In genomic region chr5:80569086-80569960, GRCh38 we compare ENCODE assay signal across 9 cellular contexts. TPM values are rescaled to one million over a fixed set of nuclear protein-coding genes. Genes with fewer than 3 reads are reported as not detected.
DNase-seq lines count a peak whose midpoint lies in the region; ATAC-seq, FAIRE-seq and TF ChIP-seq lines count a peak whose summit lies in the region.
"Had no signal": no experiment of that assay in that cellular context is flagged by ENCODE, and none has a peak within 500 bp of the region (broad histone marks: within the 10 kb centered on the region; RNA-seq: fewer than 3 reads in every experiment).

No MANE protein-coding gene starts in this region.

- H3K27ac ChIP-seq in esophagus (ENCODE audit: low read depth in 2 of 2, low read length in 1 of 2) (no peak overlapping the region), pancreas (no peak overlapping the region), ovary (no peak overlapping the region)

- no peaks in the 10 kb centered on the region for H3K9me3 ChIP-seq in MG63
- H3K9me3 ChIP-seq in esophagus (ENCODE audit: control insufficient read depth in 2 of 2, insufficient read depth in 1 of 2, low read depth in 1 of 2, low read length in 1 of 2), result no peaks in the 10 kb centered on the region
- H3K9me3 ChIP-seq in pancreas, result no peaks in the 10 kb centered on the region
- H3K9me3 ChIP-seq in ovary, result peaks cover 0 to 6% of the 10 kb centered on the region in 2 donors

- no peak for TF ChIP-seq CTCF in GM10248 (IDR thresholded peaks at IDR 0.05; ENCODE audit: control extremely low read depth, extremely low read depth, low read depth, missing control alignments)
- no peak for TF ChIP-seq CTCF in pancreas (IDR thresholded peaks at IDR 0.05)
- TF ChIP-seq CTCF in ovary (IDR thresholded peaks at IDR 0.05), result no peak

- CTCF ChIA-PET in GM10248 (lab: Yijun Ruan, JAX), result no interaction called here

- H3K36me3 ChIP-seq in MG63 (no peaks in the 10 kb centered on the region), esophagus (ENCODE audit: control insufficient read depth in 2 of 2, insufficient read depth in 2 of 2, low read length in 1 of 2) (no peaks in the 10 kb centered on the region), pancreas (no peaks in the 10 kb centered on the region), ovary (no peaks in the 10 kb centered on the region)

- TF ChIP-seq EP300 in ovary (IDR thresholded peaks at IDR 0.05), result no peak

- intact Hi-C loops in pancreas (cut with DNase I) (no loop called here), ovary (cut with DNase I) (no loop called here)

- H3K4me3 ChIP-seq in MG63, result peak overlapping the region; percentile 42
- peak overlapping the region; percentile 41 to 46 for H3K4me3 ChIP-seq in esophagus (ENCODE audit: low read depth in 1 of 2, low read length in 2 of 2)
- peak overlapping the region in 3 of 4 donors; percentile 9 to 48 (median 15) for H3K4me3 ChIP-seq in pancreas
- H3K4me3 ChIP-seq in ovary, result no peak overlapping the region

- POLR2A ChIA-PET in GM10248 (lab: Yijun Ruan, JAX), result no interaction called here

- peak; percentile 29 for DNase-seq in GM10248 (ENCODE audit: extremely low spot score)
- DNase-seq in MG63, result peak; percentile 5
- peak in 1 of 6 donors; percentile 65 for DNase-seq in pancreas
- DNase-seq in NK-92 treated with Interleukin-12 subunit alpha and Interleukin-12 subunit beta, amount 100 ng/mL, for 24 hours (lab: John Stamatoyannopoulos, UW), result no peak
- DNase-seq in NCI-H774 (lab: John Stamatoyannopoulos, UW), result no peak
- no peak for DNase-seq in ovary

- 2% methylated on average over 66 to 89 of the region's 89 CpGs for WGBS in esophagus, 2 donors
- 2% methylated on average over 80 to 89 of the region's 89 CpGs for WGBS in pancreas, 2 donors
- 1 to 2% (median 1%) methylated on average over 67 to 89 of the region's 89 CpGs for WGBS in ovary, 3 donors

- H3K4me1 ChIP-seq in esophagus (ENCODE audit: control insufficient read depth in 2 of 2, insufficient read depth in 2 of 2, low read length in 1 of 2) (peaks cover 5 to 17% of the 10 kb centered on the region in 2 donors), pancreas (peaks cover 0 to 9% (median 8%) of the 10 kb centered on the region in 3 donors), ovary (ENCODE audit: insufficient read depth) (no peaks in the 10 kb centered on the region)

- no peak for FAIRE-seq in pancreas (lab: Jason Lieb, UNC)

- H3K27me3 ChIP-seq in MG63 (peaks cover 28% of the 10 kb centered on the region), esophagus (ENCODE audit: control insufficient read depth in 1 of 2, insufficient read depth in 2 of 2, low read length in 2 of 2) (peaks cover 3 to 9% of the 10 kb centered on the region in 2 donors), pancreas (peaks cover 0 to 27% (median 5%) of the 10 kb centered on the region in 4 donors), ovary (no peaks in the 10 kb centered on the region)

- no peak for ATAC-seq in pancreas
- ATAC-seq in HG03025 (IDR thresholded peaks at IDR 0.05; ENCODE audit: low FRiP score, unreplicated experiment), result no peak
- ATAC-seq: HCT116 had no signal

- TF ChIP-seq POLR2A in ovary (IDR thresholded peaks at IDR 0.05), result no peak

RNA-seq across cellular contexts. Expression of gene ANKRD34B, which starts 0.8 kb away (rescaled TPM):
- not detected in 2 replicates for total RNA-seq in MG63 (2014; rRNA removed; shearing (Covaris generic); ENCODE audit: low replicate concordance)
- polyA plus RNA-seq in esophagus (not detected), pancreas (not detected), ovary (not detected)
- total RNA-seq in pancreas (not detected), ovary (under 1 TPM in 2 of 7 donors, not detected in 5; under 0.01 to 0.36 TPM)

Comparison
In these comparisons a context has a peak if more than half of its experiments do, and no peak if none do; other contexts are left out.
1. DNase-seq: peak in GM10248 (single experiment) and MG63 (single experiment); none in NK-92 treated with Interleukin-12 subunit alpha and Interleukin-12 subunit beta, amount 100 ng/mL, for 24 hours (single experiment), NCI-H774 (single experiment) and ovary (0 of 5).